8 cellular contexts compared by ENCODE assay signal in the genomic region with DNA sequence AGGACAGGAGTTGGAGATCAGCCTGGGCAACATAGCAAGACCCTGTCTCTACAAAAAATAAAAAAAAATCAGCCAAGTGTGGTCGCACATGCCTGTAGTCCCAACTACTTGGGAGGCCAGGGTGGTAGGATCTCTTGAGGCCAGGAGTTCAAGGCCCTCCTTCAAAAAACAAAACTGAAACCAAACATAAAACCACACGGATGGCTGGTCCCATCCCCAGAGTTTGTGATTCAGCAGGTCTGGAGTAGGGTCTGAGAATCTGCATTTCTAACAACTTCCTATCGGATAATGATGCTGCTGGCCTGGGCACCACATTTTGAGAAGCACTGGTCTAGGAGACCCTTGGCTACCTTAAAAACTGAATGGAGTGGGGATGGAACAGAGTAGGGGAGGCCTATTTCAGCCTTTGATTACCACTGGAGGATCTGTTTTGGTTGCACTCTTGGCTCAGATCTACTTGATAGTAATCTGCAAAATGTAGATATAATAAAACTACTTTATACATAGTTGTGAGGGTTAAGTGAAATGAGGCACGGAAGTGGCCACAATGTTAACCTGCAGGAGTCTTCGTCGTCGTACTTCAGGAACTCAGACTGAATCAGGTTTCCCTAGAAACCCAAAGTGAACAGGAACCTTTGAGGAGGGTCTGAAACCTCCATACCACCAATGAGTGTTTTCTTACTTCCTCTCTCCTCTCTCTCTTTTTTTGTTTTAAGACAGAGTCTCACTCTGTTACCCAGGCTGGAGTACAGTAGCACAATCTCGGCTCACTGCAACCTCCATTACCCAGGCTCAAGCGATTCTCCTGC. TPM values are rescaled to one million over a fixed set of nuclear protein-coding genes. Genes with fewer than 3 reads are reported as not detected.
DNase-seq lines count a peak whose midpoint lies in the region; ATAC-seq and TF ChIP-seq lines count a peak whose summit lies in the region.

No MANE protein-coding gene starts in this region.

- no peaks in the 10 kb centered on the region for H3K9me3 Mint-ChIP-seq in activated naive CD8-positive, alpha-beta T cell treated with anti-CD3 and anti-CD28 coated beads for 36 hours
- H3K9me3 Mint-ChIP-seq in WTC11: no peaks in the 10 kb centered on the region

- peak; percentile 80 for ATAC-seq in GM21381 (IDR thresholded peaks at IDR 0.05; ENCODE audit: unreplicated experiment)
- peak; percentile 73 for ATAC-seq in HG03196 (IDR thresholded peaks at IDR 0.05; ENCODE audit: unreplicated experiment)
- no peak for ATAC-seq in WTC11

- DNase-seq in GM13977 (ENCODE audit: low spot score) (peak; percentile 31), NCI-H226 (no peak), WTC11 (ENCODE audit: low spot score) (no peak), SKM-1 (lab: John Stamatoyannopoulos, UW; ENCODE audit: unreplicated experiment) (no peak), KG1 (lab: John Stamatoyannopoulos, UW) (no peak)
- peak; percentile 9 for DNase-seq in activated naive CD8-positive, alpha-beta T cell treated with anti-CD3 and anti-CD28 coated beads for 36 hours

- TF ChIP-seq CTCF in GM13977 (IDR thresholded peaks at IDR 0.05; ENCODE audit: extremely low read depth, insufficient read depth, missing control alignments) (no peak), WTC11 (IDR thresholded peaks at IDR 0.05) (no peak)

- H3K4me3 Mint-ChIP-seq in activated naive CD8-positive, alpha-beta T cell treated with anti-CD3 and anti-CD28 coated beads for 36 hours: peak overlapping the region; percentile 73
- no peak overlapping the region for H3K4me3 Mint-ChIP-seq in WTC11

- CTCF ChIA-PET in WTC11 (lab: Charles Lee): interaction anchor here (0.9 kb wide), 1 partner anchor 125 kb away, joined by 3 read pairs; no protein-coding TSS in a partner anchor

- H3K27me3 Mint-ChIP-seq in activated naive CD8-positive, alpha-beta T cell treated with anti-CD3 and anti-CD28 coated beads for 36 hours: no peaks in the 10 kb centered on the region
- no peaks in the 10 kb centered on the region; the same call in 1 of the 2 replicates for H3K27me3 Mint-ChIP-seq in WTC11 (ENCODE audit: low read depth)

- POLR2A ChIA-PET in WTC11 (lab: Charles Lee): no interaction called here

- in situ Hi-C loops in GM13977 (cut with MboI; ENCODE audit: low pct_unique_long_range_greater_than_20kb, low sequenced_read_pairs, unreplicated experiment): no loop called here

- H3K36me3 Mint-ChIP-seq in activated naive CD8-positive, alpha-beta T cell treated with anti-CD3 and anti-CD28 coated beads for 36 hours: no peaks in the 10 kb centered on the region
- no peaks in the 10 kb centered on the region for H3K36me3 Mint-ChIP-seq in WTC11

- H3K27ac Mint-ChIP-seq in activated naive CD8-positive, alpha-beta T cell treated with anti-CD3 and anti-CD28 coated beads for 36 hours: peak overlapping the region; percentile 92
- no peak overlapping the region for H3K27ac Mint-ChIP-seq in WTC11

- peaks cover 29% of the 10 kb centered on the region for H3K4me1 Mint-ChIP-seq in activated naive CD8-positive, alpha-beta T cell treated with anti-CD3 and anti-CD28 coated beads for 36 hours
- no peaks in the 10 kb centered on the region for H3K4me1 Mint-ChIP-seq in WTC11

TF ChIP-seq in WTC11, 78 proteins besides CTCF, POLR2A, EP300 and RAD21 (continues in another document):
- TF ChIP-seq ZNF232 (CRISPR knock-in tag; IDR thresholded peaks at IDR 0.05): no peak
- TF ChIP-seq, protein P1, sequence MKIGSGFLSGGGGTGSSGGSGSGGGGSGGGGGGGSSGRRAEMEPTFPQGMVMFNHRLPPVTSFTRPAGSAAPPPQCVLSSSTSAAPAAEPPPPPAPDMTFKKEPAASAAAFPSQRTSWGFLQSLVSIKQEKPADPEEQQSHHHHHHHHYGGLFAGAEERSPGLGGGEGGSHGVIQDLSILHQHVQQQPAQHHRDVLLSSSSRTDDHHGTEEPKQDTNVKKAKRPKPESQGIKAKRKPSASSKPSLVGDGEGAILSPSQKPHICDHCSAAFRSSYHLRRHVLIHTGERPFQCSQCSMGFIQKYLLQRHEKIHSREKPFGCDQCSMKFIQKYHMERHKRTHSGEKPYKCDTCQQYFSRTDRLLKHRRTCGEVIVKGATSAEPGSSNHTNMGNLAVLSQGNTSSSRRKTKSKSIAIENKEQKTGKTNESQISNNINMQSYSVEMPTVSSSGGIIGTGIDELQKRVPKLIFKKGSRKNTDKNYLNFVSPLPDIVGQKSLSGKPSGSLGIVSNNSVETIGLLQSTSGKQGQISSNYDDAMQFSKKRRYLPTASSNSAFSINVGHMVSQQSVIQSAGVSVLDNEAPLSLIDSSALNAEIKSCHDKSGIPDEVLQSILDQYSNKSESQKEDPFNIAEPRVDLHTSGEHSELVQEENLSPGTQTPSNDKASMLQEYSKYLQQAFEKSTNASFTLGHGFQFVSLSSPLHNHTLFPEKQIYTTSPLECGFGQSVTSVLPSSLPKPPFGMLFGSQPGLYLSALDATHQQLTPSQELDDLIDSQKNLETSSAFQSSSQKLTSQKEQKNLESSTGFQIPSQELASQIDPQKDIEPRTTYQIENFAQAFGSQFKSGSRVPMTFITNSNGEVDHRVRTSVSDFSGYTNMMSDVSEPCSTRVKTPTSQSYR (CRISPR knock-in tag; IDR thresholded peaks at IDR 0.05): no peak
- TF ChIP-seq, protein P2, sequence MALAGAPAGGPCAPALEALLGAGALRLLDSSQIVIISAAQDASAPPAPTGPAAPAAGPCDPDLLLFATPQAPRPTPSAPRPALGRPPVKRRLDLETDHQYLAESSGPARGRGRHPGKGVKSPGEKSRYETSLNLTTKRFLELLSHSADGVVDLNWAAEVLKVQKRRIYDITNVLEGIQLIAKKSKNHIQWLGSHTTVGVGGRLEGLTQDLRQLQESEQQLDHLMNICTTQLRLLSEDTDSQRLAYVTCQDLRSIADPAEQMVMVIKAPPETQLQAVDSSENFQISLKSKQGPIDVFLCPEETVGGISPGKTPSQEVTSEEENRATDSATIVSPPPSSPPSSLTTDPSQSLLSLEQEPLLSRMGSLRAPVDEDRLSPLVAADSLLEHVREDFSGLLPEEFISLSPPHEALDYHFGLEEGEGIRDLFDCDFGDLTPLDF (CRISPR knock-in tag; IDR thresholded peaks at IDR 0.05): no peak
- TF ChIP-seq, protein P3, sequence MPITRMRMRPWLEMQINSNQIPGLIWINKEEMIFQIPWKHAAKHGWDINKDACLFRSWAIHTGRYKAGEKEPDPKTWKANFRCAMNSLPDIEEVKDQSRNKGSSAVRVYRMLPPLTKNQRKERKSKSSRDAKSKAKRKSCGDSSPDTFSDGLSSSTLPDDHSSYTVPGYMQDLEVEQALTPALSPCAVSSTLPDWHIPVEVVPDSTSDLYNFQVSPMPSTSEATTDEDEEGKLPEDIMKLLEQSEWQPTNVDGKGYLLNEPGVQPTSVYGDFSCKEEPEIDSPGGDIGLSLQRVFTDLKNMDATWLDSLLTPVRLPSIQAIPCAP (CRISPR knock-in tag; IDR thresholded peaks at IDR 0.05): no peak
- TF ChIP-seq, protein P4, sequence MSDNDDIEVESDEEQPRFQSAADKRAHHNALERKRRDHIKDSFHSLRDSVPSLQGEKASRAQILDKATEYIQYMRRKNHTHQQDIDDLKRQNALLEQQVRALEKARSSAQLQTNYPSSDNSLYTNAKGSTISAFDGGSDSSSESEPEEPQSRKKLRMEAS (CRISPR knock-in tag; IDR thresholded peaks at IDR 0.05): no peak
- no peak for TF ChIP-seq OVOL2 (CRISPR knock-in tag; IDR thresholded peaks at IDR 0.05; ENCODE audit: borderline replicate concordance)
- no peak for TF ChIP-seq MYBL2 (CRISPR knock-in tag; IDR thresholded peaks at IDR 0.05)
- no peak for TF ChIP-seq TP53 (CRISPR knock-in tag; IDR thresholded peaks at IDR 0.05)
- no peak for TF ChIP-seq ZNF416 (CRISPR knock-in tag; IDR thresholded peaks at IDR 0.05)
- TF ChIP-seq PRRX2 (CRISPR knock-in tag; IDR thresholded peaks at IDR 0.05): no peak
- no peak for TF ChIP-seq CREB1 (CRISPR knock-in tag; IDR thresholded peaks at IDR 0.05)
- no peak for TF ChIP-seq SP1 (CRISPR knock-in tag; conservative IDR thresholded peaks at IDR 0.05)
- TF ChIP-seq, protein P5, sequence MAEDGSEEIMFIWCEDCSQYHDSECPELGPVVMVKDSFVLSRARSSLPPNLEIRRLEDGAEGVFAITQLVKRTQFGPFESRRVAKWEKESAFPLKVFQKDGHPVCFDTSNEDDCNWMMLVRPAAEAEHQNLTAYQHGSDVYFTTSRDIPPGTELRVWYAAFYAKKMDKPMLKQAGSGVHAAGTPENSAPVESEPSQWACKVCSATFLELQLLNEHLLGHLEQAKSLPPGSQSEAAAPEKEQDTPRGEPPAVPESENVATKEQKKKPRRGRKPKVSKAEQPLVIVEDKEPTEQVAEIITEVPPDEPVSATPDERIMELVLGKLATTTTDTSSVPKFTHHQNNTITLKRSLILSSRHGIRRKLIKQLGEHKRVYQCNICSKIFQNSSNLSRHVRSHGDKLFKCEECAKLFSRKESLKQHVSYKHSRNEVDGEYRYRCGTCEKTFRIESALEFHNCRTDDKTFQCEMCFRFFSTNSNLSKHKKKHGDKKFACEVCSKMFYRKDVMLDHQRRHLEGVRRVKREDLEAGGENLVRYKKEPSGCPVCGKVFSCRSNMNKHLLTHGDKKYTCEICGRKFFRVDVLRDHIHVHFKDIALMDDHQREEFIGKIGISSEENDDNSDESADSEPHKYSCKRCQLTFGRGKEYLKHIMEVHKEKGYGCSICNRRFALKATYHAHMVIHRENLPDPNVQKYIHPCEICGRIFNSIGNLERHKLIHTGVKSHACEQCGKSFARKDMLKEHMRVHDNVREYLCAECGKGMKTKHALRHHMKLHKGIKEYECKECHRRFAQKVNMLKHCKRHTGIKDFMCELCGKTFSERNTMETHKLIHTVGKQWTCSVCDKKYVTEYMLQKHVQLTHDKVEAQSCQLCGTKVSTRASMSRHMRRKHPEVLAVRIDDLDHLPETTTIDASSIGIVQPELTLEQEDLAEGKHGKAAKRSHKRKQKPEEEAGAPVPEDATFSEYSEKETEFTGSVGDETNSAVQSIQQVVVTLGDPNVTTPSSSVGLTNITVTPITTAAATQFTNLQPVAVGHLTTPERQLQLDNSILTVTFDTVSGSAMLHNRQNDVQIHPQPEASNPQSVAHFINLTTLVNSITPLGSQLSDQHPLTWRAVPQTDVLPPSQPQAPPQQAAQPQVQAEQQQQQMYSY (CRISPR knock-in tag; IDR thresholded peaks at IDR 0.05): no peak

RNA-seq across cellular contexts. Expression of a gene that starts 25.5 kb away (rescaled TPM):
- 10 to 100 TPM; 68.3 to 70.3 TPM for total RNA-seq in activated naive CD8-positive, alpha-beta T cell treated with anti-CD3 and anti-CD28 coated beads for 36 hours
- total RNA-seq in WTC11 (2021): 21.4 to 26.3 TPM (median 22.7 TPM) in 3 replicates

Comparison
In these comparisons a context has a peak if more than half of its experiments do, and no peak if none do; other contexts are left out.
1. DNase-seq: peak in GM13977 (single experiment) and activated naive CD8-positive, alpha-beta T cell treated with anti-CD3 and anti-CD28 coated beads for 36 hours (single experiment); none in NCI-H226 (single experiment), WTC11 (single experiment), SKM-1 (single experiment) and KG1 (single experiment).